25 cellular contexts compared by ENCODE assay signal in genomic region chr5:42552597-42552996, GRCh38.
"Had no signal": no experiment of that assay in that cellular context is flagged by ENCODE, and none has a peak within 500 bp of the region (broad histone marks: within the 10 kb centered on the region; RNA-seq: fewer than 3 reads in every experiment).

No MANE protein-coding gene starts in this region.

- H3K27me3 ChIP-seq: ovary, sigmoid colon, testis, thyroid gland, transverse colon, upper lobe of right lung had no signal

- ATAC-seq: left colon; mucosa of descending colon; naive thymus-derived CD4-positive, alpha-beta T cell; natural killer cell treated with Interleukin-12 subunit alpha and Interleukin-12 subunit beta and Interleukin-15 and Interleukin-18, amount 100 ng/mL, for 72 hours; right cardiac atrium; stimulated activated memory B cell treated with anti-CD40 and anti-IgM and Interleukin-4, amounts not matched to agents 10 μg/mL and 1 μg/mL and 100 μg/mL, for 72 hours; stimulated activated naive CD8-positive, alpha-beta T cell treated with anti-CD3 and anti-CD28 coated beads, Interleukin-15, amount 100 ng/mL, for 72 hours; upper lobe of right lung had no signal

- H3K36me3 ChIP-seq: ovary, sigmoid colon, thyroid gland, transverse colon, upper lobe of right lung had no signal

- H3K4me1 ChIP-seq: thyroid gland, upper lobe of right lung had no signal

- DNase-seq: head of caudate nucleus; hypothalamus; immature natural killer cell; kidney; left colon; midbrain; mucosa of descending colon; naive thymus-derived CD4-positive, alpha-beta T cell; ovary; retina; right cardiac atrium; sigmoid colon; stimulated activated CD4-positive, alpha-beta T cell treated with anti-CD3 and anti-CD28 coated beads, Interleukin-1b, Interleukin-23, amount 100 ng/mL, for 48 hours; stimulated activated CD4-positive, alpha-beta T cell treated with anti-CD3 and anti-CD28 coated beads, Interleukin-2, amount 100 ng/mL, for 48 hours; stimulated activated CD4-positive, alpha-beta T cell treated with anti-CD3 and anti-CD28 coated beads, Interleukin-4, amount 100 ng/mL, for 4 hours; stimulated activated CD8-positive, alpha-beta memory T cell treated with anti-CD3 and anti-CD28 coated beads, Interleukin-4, amount 100 ng/mL, for 48 hours; stimulated activated naive CD4-positive, alpha-beta T cell treated with Interleukin-2 at 50 U/mL for 16 hours; stimulated activated naive CD8-positive, alpha-beta T cell treated with anti-CD3 and anti-CD28 coated beads, Interleukin-15, amount 100 ng/mL, for 72 hours; testis; thyroid gland; transverse colon; upper lobe of right lung had no signal

- H3K4me3 ChIP-seq: mucosa of descending colon, ovary, sigmoid colon, smooth muscle cell, testis, thyroid gland, transverse colon, upper lobe of right lung had no signal

- H3K9me3 ChIP-seq: mucosa of descending colon, ovary, sigmoid colon, testis, thyroid gland, transverse colon, upper lobe of right lung had no signal

- H3K27ac ChIP-seq: ovary, sigmoid colon, testis, thyroid gland, transverse colon, upper lobe of right lung had no signal
